8 cellular contexts compared by ENCODE assay signal in the genomic region with DNA sequence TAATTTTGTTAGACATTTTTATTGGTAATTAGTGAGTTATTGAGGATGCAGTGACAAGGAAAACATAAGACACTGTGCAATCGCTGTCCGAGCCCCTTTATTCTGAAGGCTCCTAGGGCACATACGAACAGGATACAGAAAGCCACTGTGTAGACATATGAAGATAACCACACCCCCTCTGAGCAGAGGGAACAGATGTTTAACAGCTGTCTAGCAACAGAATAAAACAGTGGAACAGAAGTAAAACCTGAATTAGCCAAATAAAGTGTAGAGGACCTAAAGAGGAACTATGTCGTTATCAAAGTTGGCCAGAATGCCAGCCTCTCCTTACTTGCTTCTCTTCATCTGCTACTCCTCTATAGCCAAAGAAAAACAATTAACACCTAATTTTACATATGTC. TPM values are rescaled to one million over a fixed set of nuclear protein-coding genes. Genes with fewer than 3 reads are reported as not detected.
DNase-seq lines count a peak whose midpoint lies in the region; ATAC-seq and TF ChIP-seq lines count a peak whose summit lies in the region.

No MANE protein-coding gene starts in this region.

- H3K4me1 ChIP-seq in cardiac muscle cell (ENCODE audit: low read depth) (peaks cover 24% of the 10 kb centered on the region), transverse colon (peaks cover 11 to 67% (median 40%) of the 10 kb centered on the region in 4 donors)
- H3K4me1 ChIP-seq in CD8-positive, alpha-beta memory T cell (ENCODE audit: insufficient read depth, low read length): peaks cover 19% of the 10 kb centered on the region

- H3K4me1 Mint-ChIP-seq in CD8-positive, alpha-beta memory T cell: peaks cover 47 to 73% (median 65%) of the 10 kb centered on the region in 3 donors
- peaks cover 24% of the 10 kb centered on the region for H3K4me1 Mint-ChIP-seq in activated T-cell treated with anti-CD3 and anti-CD28 coated beads, Interleukin-2, amount 50 U/mL, for 72 hours (ENCODE audit: low read depth)

- no peak for TF ChIP-seq CTCF in cardiac muscle cell (IDR thresholded peaks at IDR 0.05; ENCODE audit: low read depth, low read length)
- TF ChIP-seq CTCF in transverse colon (IDR thresholded peaks at IDR 0.05): no peak

- H3K27me3 Mint-ChIP-seq in CD8-positive, alpha-beta memory T cell: peaks cover 0 to 3% of the 10 kb centered on the region in 2 donors
- peaks cover 44% of the 10 kb centered on the region for H3K27me3 Mint-ChIP-seq in activated T-cell treated with anti-CD3 and anti-CD28 coated beads, Interleukin-2, amount 50 U/mL, for 72 hours (ENCODE audit: low read depth)

- no peaks in the 10 kb centered on the region for H3K27me3 ChIP-seq in cardiac muscle cell
- H3K27me3 ChIP-seq in transverse colon: no peaks in the 10 kb centered on the region
- H3K27me3 ChIP-seq in CD8-positive, alpha-beta memory T cell (ENCODE audit: insufficient read depth, low read length, poor library complexity, severe bottlenecking): no peaks in the 10 kb centered on the region

- DNase-seq in EH (ENCODE audit: low read depth) (peak; percentile 54), OCI-M2 (lab: John Stamatoyannopoulos, UW; ENCODE audit: unreplicated experiment) (peak; percentile 71), cardiac muscle cell (ENCODE audit: low read depth in 1 of 2, low spot score in 1 of 2) (peak in 1 of 2 donors; percentile 82), transverse colon (no peak), NCI-H1436 (lab: John Stamatoyannopoulos, UW) (no peak)
- no peak for DNase-seq in CD8-positive, alpha-beta memory T cell
- no peak for DNase-seq in activated T-cell treated with anti-CD3 and anti-CD28 coated beads, Interleukin-2, amount 50 U/mL, for 72 hours

- no peak for TF ChIP-seq EP300 in transverse colon (IDR thresholded peaks at IDR 0.05; ENCODE audit: low read depth)

- peak overlapping the region; percentile 78 for H3K27ac ChIP-seq in cardiac muscle cell
- H3K27ac ChIP-seq in transverse colon: peak overlapping the region; percentile 71 to 76 (median 73)
- H3K27ac ChIP-seq in CD8-positive, alpha-beta memory T cell (ENCODE audit: low read depth, low read length): no peak overlapping the region

- H3K4me3 Mint-ChIP-seq in CD8-positive, alpha-beta memory T cell: peak overlapping the region in 2 of 7 donors; percentile 30 to 59
- H3K4me3 Mint-ChIP-seq in activated T-cell treated with anti-CD3 and anti-CD28 coated beads, Interleukin-2, amount 50 U/mL, for 72 hours: peak overlapping the region in 1 of 2 donors; percentile 20

- H3K27ac Mint-ChIP-seq in CD8-positive, alpha-beta memory T cell: peak overlapping the region in 4 of 8 donors; percentile 23 to 80 (median 60)
- H3K27ac Mint-ChIP-seq in activated T-cell treated with anti-CD3 and anti-CD28 coated beads, Interleukin-2, amount 50 U/mL, for 72 hours: no peak overlapping the region

- in situ Hi-C loops in transverse colon (cut with MboI; ENCODE audit: low pct_ligation_motif_present in 1 of 4, low pct_unique_long_range_greater_than_20kb in 1 of 4, low sequenced_read_pairs in 3 of 4): no loop called here

- H3K4me3 ChIP-seq in cardiac muscle cell: no peak overlapping the region
- peak overlapping the region in 1 of 4 donors; percentile 12 for H3K4me3 ChIP-seq in transverse colon
- H3K4me3 ChIP-seq in CD8-positive, alpha-beta memory T cell (ENCODE audit: low read length): no peak overlapping the region

- H3K9me3 ChIP-seq in cardiac muscle cell (ENCODE audit: low read depth) (no peaks in the 10 kb centered on the region), transverse colon (no peaks in the 10 kb centered on the region)
- H3K9me3 ChIP-seq in CD8-positive, alpha-beta memory T cell (ENCODE audit: low read length): no peaks in the 10 kb centered on the region

- intact Hi-C loops in transverse colon (cut with DNase I; ENCODE audit: low total_unique reads): no loop called here

- POLR2A ChIA-PET in CD8-positive, alpha-beta memory T cell (lab: Charles Lee): no interaction called here

- H3K9me3 Mint-ChIP-seq in CD8-positive, alpha-beta memory T cell: no peaks in the 10 kb centered on the region
- H3K9me3 Mint-ChIP-seq in activated T-cell treated with anti-CD3 and anti-CD28 coated beads, Interleukin-2, amount 50 U/mL, for 72 hours: no peaks in the 10 kb centered on the region

- TF ChIP-seq POLR2A in transverse colon (IDR thresholded peaks at IDR 0.05): no peak

- H3K36me3 ChIP-seq in cardiac muscle cell (no peaks in the 10 kb centered on the region), transverse colon (no peaks in the 10 kb centered on the region)
- no peaks in the 10 kb centered on the region for H3K36me3 ChIP-seq in CD8-positive, alpha-beta memory T cell (ENCODE audit: insufficient read depth, low read length)

- WGBS in transverse colon (ENCODE audit: low coverage in 1 of 2), 2 donors: 37 to 38% methylated on average over 4 of the region's 4 CpGs

- CTCF ChIA-PET in CD8-positive, alpha-beta memory T cell (lab: Charles Lee): no interaction called here

- no peaks in the 10 kb centered on the region for H3K36me3 Mint-ChIP-seq in CD8-positive, alpha-beta memory T cell
- no peaks in the 10 kb centered on the region for H3K36me3 Mint-ChIP-seq in activated T-cell treated with anti-CD3 and anti-CD28 coated beads, Interleukin-2, amount 50 U/mL, for 72 hours (ENCODE audit: insufficient read depth in 2 of 2)

- ATAC-seq in GM21825 (IDR thresholded peaks at IDR 0.05; ENCODE audit: unreplicated experiment): peak; percentile 66
- no peak for ATAC-seq in activated T-cell treated with anti-CD3 and anti-CD28 coated beads, Interleukin-2, amount 50 U/mL, for 72 hours (replicated peaks in 1 of 2)

RNA-seq across cellular contexts. Expression of a gene that starts 43.6 kb away (rescaled TPM):
- total RNA-seq in cardiac muscle cell: 30.9 and 32.4 TPM in 2 replicates
- polyA plus RNA-seq in cardiac muscle cell: 20.2 and 25.2 TPM in 2 replicates
- 10 to 100 TPM; 15.0 to 25.4 (median 19.4) TPM for total RNA-seq in transverse colon
- 1 to 10 TPM; 4.5 to 4.9 TPM for total RNA-seq in CD8-positive, alpha-beta memory T cell
- 15.7 TPM for polyA plus RNA-seq in CD8-positive, alpha-beta memory T cell
- 1 to 10 TPM; 1.4 to 2.0 TPM for total RNA-seq in activated T-cell treated with anti-CD3 and anti-CD28 coated beads, Interleukin-2, amount 50 U/mL, for 72 hours

Comparison
In these comparisons a context has a peak if more than half of its experiments do, and no peak if none do; other contexts are left out.
1. DNase-seq: peak in EH (single experiment) and OCI-M2 (single experiment); none in transverse colon (single experiment), NCI-H1436 (single experiment), CD8-positive, alpha-beta memory T cell (0 of 5) and activated T-cell treated with anti-CD3 and anti-CD28 coated beads, Interleukin-2, amount 50 U/mL, for 72 hours (0 of 2).